16 cellular contexts compared by ENCODE assay signal in genomic region chr10:47049056-47049851, GRCh38.
"Had no signal": no experiment of that assay in that cellular context is flagged by ENCODE, and none has a peak within 500 bp of the region (broad histone marks: within the 10 kb centered on the region; RNA-seq: fewer than 3 reads in every experiment).

No MANE protein-coding gene starts in this region.

- FAIRE-seq: endometrium had no signal

- H3K4me3 Mint-ChIP-seq: activated CD4-positive, alpha-beta memory T cell treated with anti-CD3 and anti-CD28 coated beads for 36 hours; activated CD4-positive, alpha-beta T cell treated with anti-CD3 and anti-CD28 coated beads for 36 hours; activated naive CD8-positive, alpha-beta T cell treated with anti-CD3 and anti-CD28 coated beads, Interleukin-2, amount 10 ng/mL, durations not matched to agents 7 days and 5 days; activated T-cell treated with anti-CD3 and anti-CD28 coated beads, Interleukin-2, amount 50 U/mL, for 72 hours; natural killer cell; stimulated activated naive CD8-positive, alpha-beta T cell treated with anti-CD3 and anti-CD28 coated beads, Interleukin-15, amount 100 ng/mL, for 72 hours; T-helper 17 cell had no signal

- H3K36me3 Mint-ChIP-seq: activated CD4-positive, alpha-beta memory T cell treated with anti-CD3 and anti-CD28 coated beads for 36 hours; activated naive CD8-positive, alpha-beta T cell treated with anti-CD3 and anti-CD28 coated beads, Interleukin-2, amount 10 ng/mL, durations not matched to agents 7 days and 5 days; natural killer cell had no signal

- H3K27ac ChIP-seq: cardiac muscle cell, WERI-Rb-1 had no signal

- H3K9me3 Mint-ChIP-seq: activated CD4-positive, alpha-beta memory T cell treated with anti-CD3 and anti-CD28 coated beads for 36 hours; activated naive CD8-positive, alpha-beta T cell treated with anti-CD3 and anti-CD28 coated beads, Interleukin-2, amount 10 ng/mL, durations not matched to agents 7 days and 5 days; activated T-cell treated with anti-CD3 and anti-CD28 coated beads, Interleukin-2, amount 50 U/mL, for 72 hours; natural killer cell; stimulated activated naive CD8-positive, alpha-beta T cell treated with anti-CD3 and anti-CD28 coated beads, Interleukin-15, amount 100 ng/mL, for 72 hours had no signal

- DNase-seq: activated gamma-delta T cell; hippocampal formation; left ventricle myocardium superior; natural killer cell; occipital lobe; stimulated activated naive CD8-positive, alpha-beta T cell treated with anti-CD3 and anti-CD28 coated beads, Interleukin-15, amount 100 ng/mL, for 72 hours; T-helper 17 cell had no signal

- H3K27ac Mint-ChIP-seq: activated CD4-positive, alpha-beta memory T cell treated with anti-CD3 and anti-CD28 coated beads for 36 hours; activated CD4-positive, alpha-beta T cell treated with anti-CD3 and anti-CD28 coated beads for 36 hours; activated T-cell treated with anti-CD3 and anti-CD28 coated beads, Interleukin-2, amount 50 U/mL, for 72 hours; natural killer cell; progenitor cell of endocrine pancreas; T-helper 17 cell had no signal

- ATAC-seq: left ventricle myocardium superior, natural killer cell, right cardiac atrium, T-helper 17 cell had no signal

- H3K36me3 ChIP-seq: cardiac muscle cell, WERI-Rb-1 had no signal

- H3K4me3 ChIP-seq: cardiac muscle cell had no signal

- H3K27me3 Mint-ChIP-seq: activated CD4-positive, alpha-beta memory T cell treated with anti-CD3 and anti-CD28 coated beads for 36 hours; activated CD4-positive, alpha-beta T cell treated with anti-CD3 and anti-CD28 coated beads for 36 hours; activated naive CD8-positive, alpha-beta T cell treated with anti-CD3 and anti-CD28 coated beads, Interleukin-2, amount 10 ng/mL, durations not matched to agents 7 days and 5 days; stimulated activated naive CD8-positive, alpha-beta T cell treated with anti-CD3 and anti-CD28 coated beads, Interleukin-15, amount 100 ng/mL, for 72 hours had no signal

- H3K27me3 ChIP-seq: cardiac muscle cell had no signal
